Comparison of ENCODE assay signal across 8 cellular contexts in the genomic region with DNA sequence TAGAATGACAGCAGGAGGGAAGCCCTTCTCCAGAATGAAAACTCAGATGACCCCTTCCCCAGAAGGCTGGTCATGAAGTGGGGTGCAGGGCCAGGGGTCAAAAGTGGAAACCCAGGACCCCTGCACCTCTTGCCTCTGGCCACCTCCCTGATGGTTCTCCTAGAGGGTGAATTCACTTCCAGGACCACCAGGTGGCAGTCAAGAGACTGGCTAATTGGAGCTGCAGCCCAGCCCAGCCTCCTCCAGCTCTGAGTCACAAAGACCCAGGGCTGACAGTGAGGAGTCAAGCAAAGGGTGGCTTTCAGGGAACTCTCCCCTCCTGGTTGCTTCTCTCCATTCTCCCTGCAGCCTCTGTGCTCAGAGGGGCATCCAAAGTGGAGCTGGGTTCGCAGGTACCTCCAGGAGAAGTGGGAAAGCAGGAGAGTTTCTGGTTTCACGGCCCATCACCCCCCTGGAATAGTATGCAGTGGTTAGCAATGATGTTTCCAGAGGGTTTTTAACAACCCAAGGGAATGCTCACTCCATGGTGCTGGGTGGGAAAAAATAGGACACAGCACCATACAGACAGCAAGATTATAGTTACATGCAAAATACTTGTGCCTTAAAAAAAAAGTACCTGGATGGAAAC. TPM values are rescaled to one million over a fixed set of nuclear protein-coding genes. Genes with fewer than 3 reads are reported as not detected.
DNase-seq lines count a peak whose midpoint lies in the region; ATAC-seq and TF ChIP-seq lines count a peak whose summit lies in the region.

No MANE protein-coding gene starts in this region.

- no peak overlapping the region for H3K18ac ChIP-seq in neuronal stem cell (ENCODE audit: low read length)

- H3K4me3 ChIP-seq in fibroblast of villous mesenchyme (ENCODE audit: low read depth, low read length): no peak overlapping the region
- no peak overlapping the region for H3K4me3 ChIP-seq in neuronal stem cell (ENCODE audit: low read length in 2 of 2)
- no peak overlapping the region for H3K4me3 ChIP-seq in stomach

- DNase-seq in GM04504 (ENCODE audit: low read depth): peak; percentile 65
- peak; percentile 70 to 86 for DNase-seq in Kasumi-1 (lab: John Stamatoyannopoulos, UW)
- DNase-seq in RWPE1 (ENCODE audit: low spot score): peak; percentile 90
- DNase-seq in activated T-helper 1 cell treated with anti-CD3 and anti-CD28 coated beads, Interleukin-2, amount 50 U/mL, for 16 hours (ENCODE audit: low read depth in 1 of 2, low spot score in 1 of 2): peak; percentile 29 to 52
- DNase-seq in fibroblast of villous mesenchyme (ENCODE audit: low read depth): peak; percentile 86
- DNase-seq in neuronal stem cell (ENCODE audit: low spot score): peak; percentile 84
- peak; percentile 85 for DNase-seq in stomach

- peaks cover 7 to 10% of the 10 kb centered on the region in 2 donors for H3K4me1 ChIP-seq in neuronal stem cell (ENCODE audit: control insufficient read depth in 2 of 2, insufficient read depth in 1 of 2, low read depth in 1 of 2, low read length in 2 of 2)
- peaks cover 0 to 11% (median 6%) of the 10 kb centered on the region in 4 donors for H3K4me1 ChIP-seq in stomach

- H3K9me3 ChIP-seq in neuronal stem cell (replicated peaks in 1 of 2; ENCODE audit: control insufficient read depth in 2 of 2, insufficient read depth in 1 of 2, low read depth in 1 of 2, low read length in 2 of 2) (no peaks in the 10 kb centered on the region), stomach (no peaks in the 10 kb centered on the region)

- H3K27ac ChIP-seq in RWPE1: no peak overlapping the region
- no peak overlapping the region for H3K27ac ChIP-seq in neuronal stem cell (replicated peaks; ENCODE audit: low read length)
- H3K27ac ChIP-seq in stomach: no peak overlapping the region

- peak overlapping the region; percentile 78 for H2AFZ ChIP-seq in neuronal stem cell (ENCODE audit: low read length)

- H4K8ac ChIP-seq in neuronal stem cell (ENCODE audit: low read depth, low read length): no peak overlapping the region

- CTCF ChIA-PET in RWPE1 (lab: Yijun Ruan, JAX): interaction anchor here (0.6 to 2.8 kb wide), 16 partner anchors 10 to 558 kb away, joined by 3 to 22 read pairs (median 4); no protein-coding TSS in a partner anchor

- intact Hi-C loops in stomach (cut with DNase I; ENCODE audit: low total_unique reads): loop anchor here (10.0 kb wide), 1 partner anchor 260 kb away; no protein-coding TSS in a partner anchor

- no peak overlapping the region for H2BK15ac ChIP-seq in neuronal stem cell (ENCODE audit: low read length)

- no peak for TF ChIP-seq EP300 in stomach (IDR thresholded peaks at IDR 0.05)

- TF ChIP-seq CTCF in RWPE1 (conservative IDR thresholded peaks at IDR 0.05; ENCODE audit: low read depth) (peak; percentile 91), fibroblast of villous mesenchyme (IDR thresholded peaks at IDR 0.05; ENCODE audit: insufficient read depth, low read depth, low read length) (peak; percentile 96), stomach (IDR thresholded peaks at IDR 0.05) (peak in 5 of 7 experiments; percentile 79 to 87 (median 82))

- H3K36me3 ChIP-seq in neuronal stem cell (replicated peaks in 1 of 2; ENCODE audit: control insufficient read depth in 2 of 2, insufficient read depth in 2 of 2, low read length in 2 of 2): no peaks in the 10 kb centered on the region
- no peaks in the 10 kb centered on the region for H3K36me3 ChIP-seq in stomach

- H2BK5ac ChIP-seq in neuronal stem cell (ENCODE audit: low read length): peak overlapping the region; percentile 1

- POLR2A ChIA-PET in RWPE1 (lab: Yijun Ruan, JAX; ENCODE audit: low non-redundant PET): no interaction called here

- no peak for ATAC-seq in HG02970 (IDR thresholded peaks at IDR 0.05; ENCODE audit: low FRiP score, unreplicated experiment)

- H3K27me3 ChIP-seq in neuronal stem cell (ENCODE audit: control insufficient read depth in 3 of 3, insufficient read depth in 3 of 3, low read depth in 1 of 3, low read length in 3 of 3): peaks cover 0 to 4% (median 0%) of the 10 kb centered on the region in 3 experiments
- peaks cover 0 to 8% (median 7%) of the 10 kb centered on the region in 3 donors for H3K27me3 ChIP-seq in stomach

- no peak overlapping the region for H4K91ac ChIP-seq in neuronal stem cell (ENCODE audit: low read depth, low read length, poor library complexity)

- no peak overlapping the region for H2BK120ac ChIP-seq in neuronal stem cell (ENCODE audit: low read depth, low read length)

- no peak overlapping the region for H3K9ac ChIP-seq in neuronal stem cell (ENCODE audit: low read depth, low read length, poor library complexity)

- no peak overlapping the region for H3K23ac ChIP-seq in neuronal stem cell (ENCODE audit: low read depth, low read length, poor library complexity)

- TF ChIP-seq POLR2A in stomach (IDR thresholded peaks at IDR 0.05): no peak

- no peak overlapping the region for H2BK12ac ChIP-seq in neuronal stem cell (ENCODE audit: low read length)

- no peak overlapping the region for H3K14ac ChIP-seq in neuronal stem cell (ENCODE audit: low read length)

- H2AK5ac ChIP-seq in neuronal stem cell (ENCODE audit: low read depth, low read length): no peak overlapping the region

- no peak overlapping the region for H3K4ac ChIP-seq in neuronal stem cell (ENCODE audit: low read length)

- no peaks in the 10 kb centered on the region for H3K79me1 ChIP-seq in neuronal stem cell (ENCODE audit: low read depth, low read length)

- H3K4me2 ChIP-seq in neuronal stem cell (ENCODE audit: insufficient read depth, low read length, poor library complexity, severe bottlenecking): no peak overlapping the region

- WGBS in neuronal stem cell (ENCODE audit: extremely low coverage in 2 of 2, insufficient read length in 2 of 2, insufficient replicate concordance in 1 of 2), 2 donors: no CpG with 5 or more reads among the region's 2 CpGs
- 59 to 79% (median 67%) methylated on average over 2 of the region's 2 CpGs for WGBS in stomach, 5 donors

RNA-seq across cellular contexts. Expression of gene EPHB2, which starts 6.1 kb away (rescaled TPM):
- 4.3 and 9.7 TPM in 2 replicates for total RNA-seq in fibroblast of villous mesenchyme
- polyA plus RNA-seq in neuronal stem cell (2013, experiment 1 of 2): 25.3 TPM
- 26.4 TPM for polyA plus RNA-seq in neuronal stem cell (2013, experiment 2 of 2)
- total RNA-seq in stomach: 10 to 100 TPM in 2 of 5 donors, 1 to 10 TPM in 2, not detected in 1; 2.6 to 88.1 (median 13.9) TPM
- 1 to 10 TPM in 1 of 3 donors, under 1 TPM in 2; 0.13 to 1.8 (median 0.31) TPM for polyA plus RNA-seq in stomach

RNA-seq across cellular contexts. Expression of gene C1QB, which starts 51.5 kb away (rescaled TPM):
- total RNA-seq in fibroblast of villous mesenchyme: not detected in 2 replicates
- not detected for polyA plus RNA-seq in neuronal stem cell (2013, experiment 1 of 2)
- not detected for polyA plus RNA-seq in neuronal stem cell (2013, experiment 2 of 2)
- total RNA-seq in stomach: 100 to 1,000 TPM in 2 of 5 donors, 10 to 100 TPM in 3; 57.8 to 223 (median 74.4) TPM
- 100 to 1,000 TPM in 1 of 3 donors, 10 to 100 TPM in 2; 49.8 to 128 (median 88.0) TPM for polyA plus RNA-seq in stomach

Comparison
In these comparisons a context has a peak if more than half of its experiments do, and no peak if none do; other contexts are left out.
1. RNA of gene C1QB, which starts 51.5 kb away (total RNA-seq): 57.8 to 223 TPM in stomach; not detected in fibroblast of villous mesenchyme; every median in the first group is over 10 times any median in the second.
2. Peak in every context shown above with its lines, with median percentiles within 50 percentile points of each other: DNase-seq and CTCF ChIP-seq.